In the genomic region with DNA sequence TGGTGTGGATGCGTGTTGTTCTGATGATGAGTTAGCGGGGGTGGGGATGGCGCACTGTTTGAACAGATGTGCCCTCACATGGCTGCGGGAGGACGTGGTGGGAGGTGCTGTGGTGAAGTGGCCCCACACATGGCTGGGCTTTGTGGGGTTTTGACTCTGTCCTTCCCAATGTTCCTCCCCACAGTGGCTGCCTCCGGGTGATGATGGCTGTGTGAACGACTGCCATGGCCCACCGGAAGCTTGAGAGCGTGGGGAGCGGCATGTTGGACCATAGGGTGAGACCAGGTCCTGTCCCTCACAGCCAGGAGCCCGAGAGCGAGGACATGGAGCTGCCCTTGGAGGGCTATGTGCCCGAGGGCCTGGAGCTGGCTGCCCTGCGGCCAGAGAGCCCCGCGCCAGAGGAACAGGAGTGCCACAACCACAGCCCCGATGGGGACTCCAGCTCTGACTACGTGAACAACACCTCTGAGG, we compare ENCODE assay signal across 30 cellular contexts.
"Had no signal": no experiment of that assay in that cellular context is flagged by ENCODE, and none has a peak within 500 bp of the region (broad histone marks: within the 10 kb centered on the region; RNA-seq: fewer than 3 reads in every experiment).

No MANE protein-coding gene starts in this region.

- H3K9me3 ChIP-seq: colonic mucosa, gastrocnemius medialis, lower lobe of right lung, mucosa of descending colon, right lobe of liver, transverse colon had no signal

- ATAC-seq: gastrocnemius medialis; left colon; mucosa of descending colon; natural killer cell treated with Interleukin-12 subunit alpha and Interleukin-12 subunit beta and Interleukin-15 and Interleukin-18, amount 100 ng/mL, for 72 hours had no signal

- H3K27me3 ChIP-seq: colonic mucosa, gastrocnemius medialis, hepatocyte, right lobe of liver, suprapubic skin, transverse colon had no signal

- H3K27ac Mint-ChIP-seq: dendritic cell treated with granulocyte-macrophage colony-stimulating factor and Interleukin-4, amounts not matched to agents 40 ng/mL and 50 ng/mL, for 4 days; endodermal cell; mesothelial cell of epicardium; naive B cell; progenitor cell of endocrine pancreas; stimulated activated naive CD8-positive, alpha-beta T cell treated with anti-CD3 and anti-CD28 coated beads, Interleukin-15, amount 100 ng/mL, for 72 hours had no signal

- H3K27ac ChIP-seq: colonic mucosa, epithelial cell of prostate, gastrocnemius medialis, hepatocyte, left ventricle myocardium inferior, lower lobe of right lung, parathyroid adenoma, right lobe of liver, suprapubic skin, transverse colon had no signal

- DNase-seq: colonic mucosa; effector CD8-positive, alpha-beta T cell; endodermal cell; foreskin fibroblast; gastrocnemius medialis; islet precursor cell; kidney glomerular epithelial cell; left colon; left ventricle myocardium inferior; lower lobe of right lung; mucosa of descending colon; naive B cell; right lobe of liver; stimulated activated CD4-positive, alpha-beta T cell treated with anti-CD3 and anti-CD28 coated beads, Interleukin-12 subunit alpha, Interleukin-12 subunit beta, amount 100 ng/mL, for 4 hours; stimulated activated CD4-positive, alpha-beta T cell treated with anti-CD3 and anti-CD28 coated beads, Interleukin-1b, Interleukin-23, amount 100 ng/mL, for 48 hours; stimulated activated CD4-positive, alpha-beta T cell treated with anti-CD3 and anti-CD28 coated beads, Interleukin-4, amount 100 ng/mL, for 1 hour; stimulated activated CD8-positive, alpha-beta memory T cell treated with anti-CD3 and anti-CD28 coated beads, Interleukin-4, amount 100 ng/mL, for 48 hours; stimulated activated naive CD4-positive, alpha-beta T cell; stimulated activated naive CD8-positive, alpha-beta T cell treated with anti-CD3 and anti-CD28 coated beads, Interleukin-15, amount 100 ng/mL, for 72 hours; transverse colon had no signal

- H3K4me2 ChIP-seq: hepatocyte, smooth muscle cell had no signal

- H3K27me3 Mint-ChIP-seq: dendritic cell treated with granulocyte-macrophage colony-stimulating factor and Interleukin-4, amounts not matched to agents 40 ng/mL and 50 ng/mL, for 4 days; naive B cell; natural killer cell treated with Interleukin-12 subunit alpha and Interleukin-12 subunit beta and Interleukin-15 and Interleukin-18, amount 100 ng/mL, for 72 hours; progenitor cell of endocrine pancreas; stimulated activated naive CD8-positive, alpha-beta T cell treated with anti-CD3 and anti-CD28 coated beads, Interleukin-15, amount 100 ng/mL, for 72 hours had no signal

- H2AFZ ChIP-seq: hepatocyte, parathyroid adenoma had no signal

- H3K4me1 ChIP-seq: colonic mucosa, gastrocnemius medialis, left ventricle myocardium inferior, lower lobe of right lung, parathyroid adenoma, right lobe of liver, suprapubic skin, transverse colon had no signal

- H3K4me1 Mint-ChIP-seq: naive B cell had no signal

- H3K36me3 Mint-ChIP-seq: mesothelial cell of epicardium; naive B cell; natural killer cell treated with Interleukin-12 subunit alpha and Interleukin-12 subunit beta and Interleukin-15 and Interleukin-18, amount 100 ng/mL, for 72 hours had no signal

- H3K9me3 Mint-ChIP-seq: dendritic cell treated with granulocyte-macrophage colony-stimulating factor and Interleukin-4, amounts not matched to agents 40 ng/mL and 50 ng/mL, for 4 days; natural killer cell treated with Interleukin-12 subunit alpha and Interleukin-12 subunit beta and Interleukin-15 and Interleukin-18, amount 100 ng/mL, for 72 hours had no signal

- H3K4me3 Mint-ChIP-seq: dendritic cell treated with granulocyte-macrophage colony-stimulating factor and Interleukin-4, amounts not matched to agents 40 ng/mL and 50 ng/mL, for 4 days; endodermal cell; mesothelial cell of epicardium; naive B cell; natural killer cell treated with Interleukin-12 subunit alpha and Interleukin-12 subunit beta and Interleukin-15 and Interleukin-18, amount 100 ng/mL, for 72 hours; neural crest cell; stimulated activated naive CD8-positive, alpha-beta T cell treated with anti-CD3 and anti-CD28 coated beads, Interleukin-15, amount 100 ng/mL, for 72 hours had no signal

- H3K36me3 ChIP-seq: colonic mucosa, gastrocnemius medialis, left ventricle myocardium inferior, lower lobe of right lung, right lobe of liver, suprapubic skin, transverse colon had no signal

- H3K4me3 ChIP-seq: colonic mucosa, gastrocnemius medialis, hepatocyte, left ventricle myocardium inferior, lower lobe of right lung, mucosa of descending colon, right lobe of liver, smooth muscle cell, suprapubic skin, transverse colon had no signal

- H3K9ac ChIP-seq: parathyroid adenoma had no signal
